ENCODE assay signal across 8 cellular contexts in genomic region chr11:69640260-69640994, GRCh38. TPM values are rescaled to one million over a fixed set of nuclear protein-coding genes. Genes with fewer than 3 reads are reported as not detected.
A peak's percentile ranks its signal among the peaks of the same experiment; 100 is the strongest.
DNase-seq lines count a peak whose midpoint lies in the region; ATAC-seq and TF ChIP-seq lines count a peak whose summit lies in the region.

No MANE protein-coding gene starts in this region.

- peaks cover 89% of the 10 kb centered on the region for H3K27me3 Mint-ChIP-seq in dendritic cell treated with granulocyte-macrophage colony-stimulating factor and Interleukin-4, amounts not matched to agents 40 ng/mL and 50 ng/mL, for 4 days

- H3K27ac Mint-ChIP-seq in dendritic cell treated with granulocyte-macrophage colony-stimulating factor and Interleukin-4, amounts not matched to agents 40 ng/mL and 50 ng/mL, for 4 days = no peak overlapping the region

- intact Hi-C loops in dendritic cell treated with granulocyte-macrophage colony-stimulating factor and Interleukin-4, amounts not matched to agents 40 ng/mL and 50 ng/mL, for 4 days (cut with micrococcal nuclease) = no loop called here

- peaks cover 18% of the 10 kb centered on the region for H3K4me1 ChIP-seq in mesodermal cell (ENCODE audit: control insufficient read depth, insufficient read depth, low read length, poor library complexity, severe bottlenecking)

- H3K9me3 ChIP-seq in mesodermal cell (ENCODE audit: control insufficient read depth, low read length) = no peaks in the 10 kb centered on the region

- H3K36me3 ChIP-seq in mesodermal cell (ENCODE audit: control insufficient read depth, insufficient read depth, low read length) = peaks cover 34% of the 10 kb centered on the region

- no peak for ATAC-seq in GM21723 (IDR thresholded peaks at IDR 0.05; ENCODE audit: unreplicated experiment)

- H3K9me3 Mint-ChIP-seq in dendritic cell treated with granulocyte-macrophage colony-stimulating factor and Interleukin-4, amounts not matched to agents 40 ng/mL and 50 ng/mL, for 4 days = no peaks in the 10 kb centered on the region

- H3K4me3 Mint-ChIP-seq in dendritic cell treated with granulocyte-macrophage colony-stimulating factor and Interleukin-4, amounts not matched to agents 40 ng/mL and 50 ng/mL, for 4 days = peak overlapping the region; percentile 64

- TF ChIP-seq CTCF in AG09309 (IDR thresholded peaks at IDR 0.05; ENCODE audit: control insufficient read depth, insufficient read depth, low read depth, low read length, missing control alignments) (no peak), LNCaP clone FGC (IDR thresholded peaks at IDR 0.05; ENCODE audit: control insufficient read depth, extremely low read depth, insufficient read depth) (no peak)

- WGBS in mesodermal cell (ENCODE audit: insufficient coverage in 2 of 2), 2 experiments = 1 to 2% methylated on average over 31 to 35 of the region's 43 CpGs

- no peak for DNase-seq in AG09309 (ENCODE audit: low read depth)
- DNase-seq in LNCaP clone FGC (ENCODE audit: low read depth) = no peak
- no peak for DNase-seq in NOMO-1 (lab: John Stamatoyannopoulos, UW; ENCODE audit: unreplicated experiment in 2 of 2)
- DNase-seq in GF-D8 (lab: John Stamatoyannopoulos, UW) = no peak
- no peak for DNase-seq in NCI-H1417 (lab: John Stamatoyannopoulos, UW)

- H3K27ac ChIP-seq in mesodermal cell (ENCODE audit: low read depth, low read length, severe bottlenecking) = peak overlapping the region; percentile 83

- peaks cover 39% of the 10 kb centered on the region for H3K4me1 Mint-ChIP-seq in dendritic cell treated with granulocyte-macrophage colony-stimulating factor and Interleukin-4, amounts not matched to agents 40 ng/mL and 50 ng/mL, for 4 days (ENCODE audit: low read depth)

- no peaks in the 10 kb centered on the region for H3K36me3 Mint-ChIP-seq in dendritic cell treated with granulocyte-macrophage colony-stimulating factor and Interleukin-4, amounts not matched to agents 40 ng/mL and 50 ng/mL, for 4 days (ENCODE audit: low read depth)

- H3K4me3 ChIP-seq in AG09309 (ENCODE audit: control insufficient read depth, low read depth, low read length) (peak overlapping the region; percentile 73), LNCaP clone FGC (ENCODE audit: low read depth, low read length) (peak overlapping the region; percentile 100), mesodermal cell (ENCODE audit: extremely low read depth, insufficient read depth, low read length, poor library complexity, severe bottlenecking) (peak overlapping the region; percentile 97)

RNA-seq across cellular contexts. Expression of gene CCND1, which starts 0.5 kb away (rescaled TPM):
- 278 TPM for polyA plus RNA-seq in mesodermal cell (2013, experiment 1 of 2)
- polyA plus RNA-seq in mesodermal cell (2013, experiment 2 of 2) = 285 TPM

RNA-seq across cellular contexts. Expression of gene LTO1, which starts 34.7 kb away (rescaled TPM):
- 12.1 TPM for polyA plus RNA-seq in mesodermal cell (2013, experiment 1 of 2)
- 13.3 TPM for polyA plus RNA-seq in mesodermal cell (2013, experiment 2 of 2)
